In the genomic region with DNA sequence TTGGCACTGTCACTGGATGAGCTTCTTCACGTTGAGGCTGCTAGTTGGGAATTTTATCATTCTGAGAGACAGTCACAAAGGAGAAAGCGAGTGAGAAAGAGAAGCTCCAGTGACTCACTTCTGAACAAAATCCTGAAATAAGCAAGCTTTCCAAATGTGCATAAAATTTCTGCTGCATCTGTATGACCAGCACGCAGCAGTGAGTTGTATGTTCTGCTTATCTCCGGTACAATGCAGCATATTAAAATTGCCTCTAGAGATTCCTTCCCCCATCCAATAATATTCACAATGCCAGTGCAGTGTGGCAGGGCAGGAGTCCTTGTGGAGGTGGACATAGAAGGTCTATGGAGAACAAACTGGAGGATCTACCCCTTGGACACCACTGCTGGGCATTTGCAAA, we compare ENCODE assay signal across 35 cellular contexts.
"Had no signal": no experiment of that assay in that cellular context is flagged by ENCODE, and none has a peak within 500 bp of the region (broad histone marks: within the 10 kb centered on the region; RNA-seq: fewer than 3 reads in every experiment).

No MANE protein-coding gene starts in this region.

- FAIRE-seq: frontal cortex had no signal

- H3K9me3 ChIP-seq: adrenal gland, body of pancreas, breast epithelium, colonic mucosa had no signal

- H3K27me3 Mint-ChIP-seq: activated CD4-positive, alpha-beta T cell treated with anti-CD3 and anti-CD28 coated beads, Interleukin-2, amount 10 ng/mL, durations not matched to agents 7 days and 5 days; activated naive CD4-positive, alpha-beta T cell treated with anti-CD3 and anti-CD28 coated beads, Interleukin-2, amount 50 U/mL, for 24 hours; T-helper 17 cell had no signal

- H3K36me3 Mint-ChIP-seq: activated naive CD4-positive, alpha-beta T cell treated with anti-CD3 and anti-CD28 coated beads, Interleukin-2, amount 50 U/mL, for 24 hours; activated naive CD8-positive, alpha-beta T cell treated with anti-CD3 and anti-CD28 coated beads for 36 hours; WTC11 had no signal

- H3K4me1 Mint-ChIP-seq: activated CD4-positive, alpha-beta T cell treated with anti-CD3 and anti-CD28 coated beads, Interleukin-2, amount 10 ng/mL, durations not matched to agents 7 days and 5 days; activated naive CD4-positive, alpha-beta T cell treated with anti-CD3 and anti-CD28 coated beads, Interleukin-2, amount 50 U/mL, for 24 hours; T-helper 17 cell had no signal

- H3K27ac Mint-ChIP-seq: activated CD4-positive, alpha-beta memory T cell treated with anti-CD3 and anti-CD28 coated beads, Interleukin-2, amount 10 ng/mL, durations not matched to agents 7 days and 5 days; activated CD4-positive, alpha-beta T cell treated with anti-CD3 and anti-CD28 coated beads, Interleukin-2, amount 10 ng/mL, durations not matched to agents 7 days and 5 days; activated naive CD4-positive, alpha-beta T cell treated with anti-CD3 and anti-CD28 coated beads, Interleukin-2, amount 50 U/mL, for 24 hours; activated naive CD8-positive, alpha-beta T cell treated with anti-CD3 and anti-CD28 coated beads for 36 hours; activated naive CD8-positive, alpha-beta T cell treated with anti-CD3 and anti-CD28 coated beads, Interleukin-2, amount 50 U/mL, for 24 hours; activated T-cell treated with anti-CD3 and anti-CD28 coated beads, Interleukin-2, amount 50 U/mL, for 24 hours; activated T-cell treated with anti-CD3 and anti-CD28 coated beads, Interleukin-2, amount 50 U/mL, for 72 hours; endodermal cell; T-helper 17 cell; T-helper 2 cell treated with Interferon-gamma antibody and Interleukin-4, amounts not matched to agents 5 μg/mL and 100 μg/mL, for 36 hours; WTC11 had no signal

- ATAC-seq: activated naive CD8-positive, alpha-beta T cell treated with anti-CD3 and anti-CD28 coated beads, Interleukin-2, amount 50 U/mL, for 24 hours; activated T-cell treated with anti-CD3 and anti-CD28 coated beads, Interleukin-2, amount 50 U/mL, for 72 hours; body of pancreas; esophagus mucosa; T-helper 17 cell; WTC11 had no signal

- H3K4me1 ChIP-seq: body of pancreas, breast epithelium, colonic mucosa had no signal

- DNase-seq: activated CD4-positive, alpha-beta memory T cell treated with anti-CD3 and anti-CD28 coated beads, Interleukin-2, amount 10 ng/mL, durations not matched to agents 7 days and 5 days; activated CD4-positive, alpha-beta T cell treated with anti-CD3 and anti-CD28 coated beads for 1 hour; activated CD4-positive, alpha-beta T cell treated with anti-CD3 and anti-CD28 coated beads for 4 hours; activated CD4-positive, alpha-beta T cell treated with anti-CD3 and anti-CD28 coated beads, Interleukin-2, amount 10 ng/mL, durations not matched to agents 7 days and 5 days; activated CD4-positive, alpha-beta T cell treated with anti-CD3 and anti-CD28 coated beads, Interleukin-2, amount 50 U/mL, for 4 hours; activated CD8-positive, alpha-beta memory T cell treated with anti-CD3 and anti-CD28 coated beads, Interleukin-2, amount 50 U/mL, for 48 hours; activated gamma-delta T cell; activated naive CD4-positive, alpha-beta T cell treated with Interleukin-2 at 50 U/mL for 16 hours; activated naive CD8-positive, alpha-beta T cell treated with anti-CD3 and anti-CD28 coated beads for 36 hours; activated naive CD8-positive, alpha-beta T cell treated with anti-CD3 and anti-CD28 coated beads, Interleukin-2, amount 50 U/mL, for 24 hours; activated T-cell treated with anti-CD3 and anti-CD28 coated beads for 4 hours; activated T-cell treated with anti-CD3 and anti-CD28 coated beads, Interleukin-2, amount 50 U/mL, for 24 hours; activated T-cell treated with anti-CD3 and anti-CD28 coated beads, Interleukin-2, amount 50 U/mL, for 72 hours; adrenal gland; amygdala; aorta; body of pancreas; central memory CD4-positive, alpha-beta T cell; cerebellar nuclear complex; colonic mucosa; dorsolateral prefrontal cortex; effector memory CD4-positive, alpha-beta T cell; endodermal cell; foreskin fibroblast; T-helper 1 cell; T-helper 17 cell; T1000 had no signal

- H3K4me3 ChIP-seq: adrenal gland, body of pancreas, breast epithelium, cardiac muscle cell, colonic mucosa, dorsolateral prefrontal cortex had no signal

- H3K4me3 Mint-ChIP-seq: activated CD4-positive, alpha-beta memory T cell treated with anti-CD3 and anti-CD28 coated beads, Interleukin-2, amount 10 ng/mL, durations not matched to agents 7 days and 5 days; activated CD4-positive, alpha-beta T cell treated with anti-CD3 and anti-CD28 coated beads, Interleukin-2, amount 10 ng/mL, durations not matched to agents 7 days and 5 days; activated naive CD4-positive, alpha-beta T cell treated with anti-CD3 and anti-CD28 coated beads, Interleukin-2, amount 50 U/mL, for 24 hours; activated naive CD8-positive, alpha-beta T cell treated with anti-CD3 and anti-CD28 coated beads for 36 hours; activated naive CD8-positive, alpha-beta T cell treated with anti-CD3 and anti-CD28 coated beads, Interleukin-2, amount 50 U/mL, for 24 hours; activated T-cell treated with anti-CD3 and anti-CD28 coated beads, Interleukin-2, amount 50 U/mL, for 24 hours; activated T-cell treated with anti-CD3 and anti-CD28 coated beads, Interleukin-2, amount 50 U/mL, for 72 hours; endodermal cell; T-helper 17 cell; T-helper 2 cell treated with Interferon-gamma antibody and Interleukin-4, amounts not matched to agents 5 μg/mL and 100 μg/mL, for 36 hours; WTC11 had no signal

- H3K27me3 ChIP-seq: adrenal gland, body of pancreas, breast epithelium, cardiac muscle cell, colonic mucosa, dorsolateral prefrontal cortex had no signal

- H3K27ac ChIP-seq: adrenal gland, body of pancreas, breast epithelium, cardiac muscle cell, colonic mucosa, VCaP had no signal

- H3K9me3 Mint-ChIP-seq: activated CD4-positive, alpha-beta T cell treated with anti-CD3 and anti-CD28 coated beads, Interleukin-2, amount 10 ng/mL, durations not matched to agents 7 days and 5 days; activated naive CD4-positive, alpha-beta T cell treated with anti-CD3 and anti-CD28 coated beads, Interleukin-2, amount 50 U/mL, for 24 hours; activated naive CD8-positive, alpha-beta T cell treated with anti-CD3 and anti-CD28 coated beads for 36 hours; activated naive CD8-positive, alpha-beta T cell treated with anti-CD3 and anti-CD28 coated beads, Interleukin-2, amount 50 U/mL, for 24 hours; activated T-cell treated with anti-CD3 and anti-CD28 coated beads, Interleukin-2, amount 50 U/mL, for 24 hours; endodermal cell; T-helper 2 cell treated with Interferon-gamma antibody and Interleukin-4, amounts not matched to agents 5 μg/mL and 100 μg/mL, for 36 hours had no signal

- H3K36me3 ChIP-seq: adrenal gland, breast epithelium, cardiac muscle cell, colonic mucosa had no signal
